ENCODE assay signal across 10 cellular contexts in genomic region chr5:66959668-66960067, GRCh38.
DNase-seq lines count a peak whose midpoint lies in the region; ATAC-seq, FAIRE-seq and TF ChIP-seq lines count a peak whose summit lies in the region.
"Had no signal": no experiment of that assay in that cellular context is flagged by ENCODE, and none has a peak within 500 bp of the region (broad histone marks: within the 10 kb centered on the region; RNA-seq: fewer than 3 reads in every experiment).

No MANE protein-coding gene starts in this region.

- no peak overlapping the region for H2BK5ac ChIP-seq in mesenchymal stem cell (ENCODE audit: low read depth, low read length, poor library complexity, severe bottlenecking)

- H3K23ac ChIP-seq in mesenchymal stem cell (ENCODE audit: low read length in 2 of 2): no peak overlapping the region

- H3K18ac ChIP-seq in mesenchymal stem cell (ENCODE audit: low read depth in 1 of 2, low read length in 2 of 2): no peak overlapping the region

- peak overlapping the region; percentile 84 for H3K9ac ChIP-seq in mesenchymal stem cell (ENCODE audit: low read length)

- FAIRE-seq in GM12891 (lab: Jason Lieb, UNC): no peak

- peak overlapping the region; percentile 61 for H3K4me2 ChIP-seq in mesenchymal stem cell (ENCODE audit: low read length, poor library complexity, severe bottlenecking)

- no peak overlapping the region for H4K8ac ChIP-seq in mesenchymal stem cell (ENCODE audit: low read length)

- no peak for ATAC-seq in stimulated activated naive CD8-positive, alpha-beta T cell treated with anti-CD3 and anti-CD28 coated beads, Interleukin-15, Interleukin-2, amounts not matched to agents 100 U/mL and 50 U/mL, for 24 hours
- no peak for ATAC-seq in GM19023 (IDR thresholded peaks at IDR 0.05; ENCODE audit: unreplicated experiment)

- H2BK12ac ChIP-seq in mesenchymal stem cell (ENCODE audit: low read length in 2 of 2): no peak overlapping the region

- DNase-seq in NCI-H2171 treated with DMSO at 0.1 percent for 48 hours (lab: John Stamatoyannopoulos, UW) (peak; percentile 4), NCI-H2171 (lab: John Stamatoyannopoulos, UW) (no peak), choroid plexus epithelial cell (ENCODE audit: low read depth) (peak; percentile 44), mesenchymal stem cell (peak; percentile 79), GM12891 (ENCODE audit: insufficient read length, low spot score) (no peak)
- DNase-seq in stimulated activated naive CD8-positive, alpha-beta T cell treated with anti-CD3 and anti-CD28 coated beads, Interleukin-15, Interleukin-2, amounts not matched to agents 100 U/mL and 50 U/mL, for 24 hours: no peak
- DNase-seq: BE2C, SW 1271 had no signal

- H3K36me3 ChIP-seq in mesenchymal stem cell (ENCODE audit: control insufficient read depth in 1 of 2, insufficient read depth in 2 of 2, low read depth in 1 of 2, low read length in 2 of 2): no peaks in the 10 kb centered on the region
- H3K36me3 ChIP-seq in urinary bladder (ENCODE audit: insufficient read depth): no peaks in the 10 kb centered on the region
- H3K36me3 ChIP-seq: BE2C had no signal

- no peak overlapping the region for H3K14ac ChIP-seq in mesenchymal stem cell (ENCODE audit: low read length in 2 of 2)

- H3K4me1 ChIP-seq in mesenchymal stem cell (ENCODE audit: control insufficient read depth, insufficient read depth, low read depth, low read length) (peaks cover 2% of the 10 kb centered on the region), urinary bladder (ENCODE audit: insufficient read depth) (no peaks in the 10 kb centered on the region)
- H3K4me1 ChIP-seq: BE2C had no signal

- no peak overlapping the region for H4K91ac ChIP-seq in mesenchymal stem cell (ENCODE audit: low read length)

- H3K27ac ChIP-seq in mesenchymal stem cell (ENCODE audit: low read length, poor library complexity, severe bottlenecking) (peak overlapping the region; percentile 75), urinary bladder (ENCODE audit: low read depth) (no peak overlapping the region)

- H3K79me1 ChIP-seq in mesenchymal stem cell (replicated peaks; ENCODE audit: low read length, poor library complexity, severe bottlenecking): peaks cover 5% of the 10 kb centered on the region

- H2AK5ac ChIP-seq in mesenchymal stem cell (ENCODE audit: low read length, severe bottlenecking): peak overlapping the region; percentile 23

- H3K27me3 ChIP-seq in mesenchymal stem cell (ENCODE audit: control insufficient read depth in 1 of 2, insufficient read depth in 1 of 2, low read length in 2 of 2): no peaks in the 10 kb centered on the region
- H3K27me3 ChIP-seq: BE2C had no signal

- no peak overlapping the region for H2BK120ac ChIP-seq in mesenchymal stem cell (ENCODE audit: low read depth, low read length)

- no peak for TF ChIP-seq POLR2A in GM12891 (IDR thresholded peaks at IDR 0.05; ENCODE audit: low read depth, low read length)

- WGBS in mesenchymal stem cell: 29% methylated on average over 1 of the region's 2 CpGs
- WGBS in urinary bladder: 37% methylated on average over 2 of the region's 2 CpGs

- H3K4me3 ChIP-seq in choroid plexus epithelial cell (ENCODE audit: low read depth, low read length) (peak overlapping the region; percentile 62), mesenchymal stem cell (ENCODE audit: insufficient read depth in 1 of 2, low read depth in 1 of 2, low read length in 2 of 2) (peak overlapping the region in 1 of 2 experiments; percentile 82), urinary bladder (ENCODE audit: low read depth, low read length) (peak overlapping the region; percentile 13)

- no peak overlapping the region for H3K4ac ChIP-seq in mesenchymal stem cell (ENCODE audit: low read depth in 1 of 2, low read length in 2 of 2)

- no peak for TF ChIP-seq CTCF in choroid plexus epithelial cell (conservative IDR thresholded peaks at IDR 0.05; ENCODE audit: low read depth, low read length)

- H2BK15ac ChIP-seq in mesenchymal stem cell (ENCODE audit: low read depth, poor library complexity, severe bottlenecking): no peak overlapping the region

- no peak overlapping the region for H2AFZ ChIP-seq in mesenchymal stem cell (ENCODE audit: low read depth, low read length)

- no peaks in the 10 kb centered on the region for H3K9me3 ChIP-seq in mesenchymal stem cell (ENCODE audit: control insufficient read depth, low read length)
- H3K9me3 ChIP-seq: BE2C had no signal

TF ChIP-seq in GM12891, 5 proteins besides CTCF, POLR2A, EP300 and RAD21:
- TF ChIP-seq SPI1 (IDR thresholded peaks at IDR 0.05; ENCODE audit: low read depth, low read length): no peak
- TF ChIP-seq POLR2AphosphoS5 (IDR thresholded peaks at IDR 0.05; ENCODE audit: low read depth, low read length): no peak
- no peak for TF ChIP-seq TAF1 (IDR thresholded peaks at IDR 0.05; ENCODE audit: low read depth, low read length)

Comparison
In these comparisons a context has a peak if more than half of its experiments do, and no peak if none do; other contexts are left out.
1. DNase-seq: peak in NCI-H2171 treated with DMSO at 0.1 percent for 48 hours (single experiment), choroid plexus epithelial cell (single experiment) and mesenchymal stem cell (single experiment); none in NCI-H2171 (single experiment), stimulated activated naive CD8-positive, alpha-beta T cell treated with anti-CD3 and anti-CD28 coated beads, Interleukin-15, Interleukin-2, amounts not matched to agents 100 U/mL and 50 U/mL, for 24 hours (single experiment) and GM12891 (single experiment).